32 cellular contexts compared by ENCODE assay signal in genomic region chr4:54882616-54883015, GRCh38.
"Had no signal": no experiment of that assay in that cellular context is flagged by ENCODE, and none has a peak within 500 bp of the region (broad histone marks: within the 10 kb centered on the region; RNA-seq: fewer than 3 reads in every experiment).

No MANE protein-coding gene starts in this region.

- H3K4me1 ChIP-seq: esophagus squamous epithelium, gastroesophageal sphincter, uterus had no signal

- H3K36me3 Mint-ChIP-seq: brain; stimulated activated memory B cell treated with anti-CD40 and anti-IgM and Interleukin-4, amounts not matched to agents 10 μg/mL and 1 μg/mL and 100 μg/mL, for 72 hours; type B pancreatic cell had no signal

- H3K27ac ChIP-seq: epithelial cell of prostate, esophagus squamous epithelium, gastroesophageal sphincter, skin epidermis, uterus had no signal

- H3K27ac Mint-ChIP-seq: activated CD4-positive, alpha-beta memory T cell treated with anti-CD3 and anti-CD28 coated beads, Interleukin-2, amount 10 ng/mL, durations not matched to agents 7 days and 5 days; activated CD4-positive, alpha-beta T cell treated with anti-CD3 and anti-CD28 coated beads, Interleukin-2, amount 10 ng/mL, durations not matched to agents 7 days and 5 days; activated T-cell treated with anti-CD3 and anti-CD28 coated beads, Interleukin-2, amount 50 U/mL, for 24 hours; brain; immature natural killer cell; nephron; stimulated activated memory B cell treated with anti-CD40 and anti-IgM and Interleukin-4, amounts not matched to agents 10 μg/mL and 1 μg/mL and 100 μg/mL, for 72 hours; stimulated activated naive CD8-positive, alpha-beta T cell treated with anti-CD3 and anti-CD28 coated beads, Interleukin-15, amount 100 ng/mL, for 72 hours; T-helper 1 cell treated with Interleukin-12 subunit alpha and Interleukin-12 subunit beta and Interleukin-4 antibody, amounts not matched to agents 30 μg/mL and 1 μg/mL, for 36 hours; type B pancreatic cell had no signal

- H3K4me1 Mint-ChIP-seq: activated CD4-positive, alpha-beta memory T cell treated with anti-CD3 and anti-CD28 coated beads, Interleukin-2, amount 10 ng/mL, durations not matched to agents 7 days and 5 days; activated CD4-positive, alpha-beta T cell treated with anti-CD3 and anti-CD28 coated beads, Interleukin-2, amount 10 ng/mL, durations not matched to agents 7 days and 5 days; brain; immature natural killer cell; nephron; stimulated activated memory B cell treated with anti-CD40 and anti-IgM and Interleukin-4, amounts not matched to agents 10 μg/mL and 1 μg/mL and 100 μg/mL, for 72 hours; stimulated activated naive CD8-positive, alpha-beta T cell treated with anti-CD3 and anti-CD28 coated beads, Interleukin-15, amount 100 ng/mL, for 72 hours had no signal

- H3K4me3 ChIP-seq: esophagus squamous epithelium, gastroesophageal sphincter, lung, skin epidermis, uterus had no signal

- H3K4me3 Mint-ChIP-seq: activated CD4-positive, alpha-beta memory T cell treated with anti-CD3 and anti-CD28 coated beads, Interleukin-2, amount 10 ng/mL, durations not matched to agents 7 days and 5 days; activated CD4-positive, alpha-beta T cell treated with anti-CD3 and anti-CD28 coated beads, Interleukin-2, amount 10 ng/mL, durations not matched to agents 7 days and 5 days; activated T-cell treated with anti-CD3 and anti-CD28 coated beads, Interleukin-2, amount 50 U/mL, for 24 hours; brain; immature natural killer cell; nephron; stimulated activated memory B cell treated with anti-CD40 and anti-IgM and Interleukin-4, amounts not matched to agents 10 μg/mL and 1 μg/mL and 100 μg/mL, for 72 hours; stimulated activated naive CD8-positive, alpha-beta T cell treated with anti-CD3 and anti-CD28 coated beads, Interleukin-15, amount 100 ng/mL, for 72 hours; T-helper 1 cell treated with Interleukin-12 subunit alpha and Interleukin-12 subunit beta and Interleukin-4 antibody, amounts not matched to agents 30 μg/mL and 1 μg/mL, for 36 hours; type B pancreatic cell had no signal

- H3K9me3 Mint-ChIP-seq: activated CD4-positive, alpha-beta memory T cell treated with anti-CD3 and anti-CD28 coated beads, Interleukin-2, amount 10 ng/mL, durations not matched to agents 7 days and 5 days; activated CD4-positive, alpha-beta T cell treated with anti-CD3 and anti-CD28 coated beads, Interleukin-2, amount 10 ng/mL, durations not matched to agents 7 days and 5 days; activated T-cell treated with anti-CD3 and anti-CD28 coated beads, Interleukin-2, amount 50 U/mL, for 24 hours; brain; nephron; stimulated activated memory B cell treated with anti-CD40 and anti-IgM and Interleukin-4, amounts not matched to agents 10 μg/mL and 1 μg/mL and 100 μg/mL, for 72 hours; stimulated activated naive CD8-positive, alpha-beta T cell treated with anti-CD3 and anti-CD28 coated beads, Interleukin-15, amount 100 ng/mL, for 72 hours; T-helper 1 cell treated with Interleukin-12 subunit alpha and Interleukin-12 subunit beta and Interleukin-4 antibody, amounts not matched to agents 30 μg/mL and 1 μg/mL, for 36 hours; type B pancreatic cell had no signal

- H3K36me3 ChIP-seq: esophagus squamous epithelium, gastroesophageal sphincter, uterus had no signal

- ATAC-seq: gastroesophageal sphincter; right cardiac atrium; stimulated activated memory B cell treated with anti-CD40 and anti-IgM and Interleukin-4, amounts not matched to agents 10 μg/mL and 1 μg/mL and 100 μg/mL, for 72 hours; stimulated activated naive CD8-positive, alpha-beta T cell treated with anti-CD3 and anti-CD28 coated beads, Interleukin-15, amount 100 ng/mL, for 72 hours had no signal

- H3K27me3 ChIP-seq: esophagus squamous epithelium, gastroesophageal sphincter, uterus had no signal

- DNase-seq: activated CD4-positive, alpha-beta memory T cell treated with anti-CD3 and anti-CD28 coated beads, Interleukin-2, amount 10 ng/mL, durations not matched to agents 7 days and 5 days; activated CD4-positive, alpha-beta T cell treated with anti-CD3 and anti-CD28 coated beads, Interleukin-2, amount 10 ng/mL, durations not matched to agents 7 days and 5 days; activated CD4-positive, CD25-positive, alpha-beta regulatory T cell treated with anti-CD3 and anti-CD28 coated beads, Interleukin-2, amount 50 U/mL, for 72 hours; activated CD8-positive, alpha-beta memory T cell treated with anti-CD3 and anti-CD28 coated beads, Interleukin-2, amount 50 U/mL, for 48 hours; activated gamma-delta T cell; activated naive CD4-positive, alpha-beta T cell treated with anti-CD3 and anti-CD28 coated beads, Interleukin-2, amount 50 U/mL, for 16 hours; activated T-cell treated with anti-CD3 and anti-CD28 coated beads, Interleukin-2, amount 50 U/mL, for 24 hours; caudate nucleus; dermis blood vessel endothelial cell; effector CD4-positive, alpha-beta T cell; esophagus squamous epithelium; head of caudate nucleus; hypothalamus; immature natural killer cell; posterior cingulate gyrus; right cardiac atrium; stimulated activated CD4-positive, alpha-beta T cell treated with anti-CD3 and anti-CD28 coated beads, Interleukin-4, amount 100 ng/mL, for 4 hours; stimulated activated CD8-positive, alpha-beta memory T cell treated with anti-CD3 and anti-CD28 coated beads, Interleukin-4, amount 100 ng/mL, for 48 hours; stimulated activated naive CD8-positive, alpha-beta T cell treated with anti-CD3 and anti-CD28 coated beads, Interleukin-15, amount 100 ng/mL, for 72 hours; substantia nigra; SW 1271; T-helper 9 cell; uterus had no signal

- H3K27me3 Mint-ChIP-seq: activated CD4-positive, alpha-beta memory T cell treated with anti-CD3 and anti-CD28 coated beads, Interleukin-2, amount 10 ng/mL, durations not matched to agents 7 days and 5 days; activated CD4-positive, alpha-beta T cell treated with anti-CD3 and anti-CD28 coated beads, Interleukin-2, amount 10 ng/mL, durations not matched to agents 7 days and 5 days; activated T-cell treated with anti-CD3 and anti-CD28 coated beads, Interleukin-2, amount 50 U/mL, for 24 hours; stimulated activated memory B cell treated with anti-CD40 and anti-IgM and Interleukin-4, amounts not matched to agents 10 μg/mL and 1 μg/mL and 100 μg/mL, for 72 hours; stimulated activated naive CD8-positive, alpha-beta T cell treated with anti-CD3 and anti-CD28 coated beads, Interleukin-15, amount 100 ng/mL, for 72 hours; type B pancreatic cell had no signal
